Comparison of ENCODE assay signal across 24 cellular contexts in the genomic region with DNA sequence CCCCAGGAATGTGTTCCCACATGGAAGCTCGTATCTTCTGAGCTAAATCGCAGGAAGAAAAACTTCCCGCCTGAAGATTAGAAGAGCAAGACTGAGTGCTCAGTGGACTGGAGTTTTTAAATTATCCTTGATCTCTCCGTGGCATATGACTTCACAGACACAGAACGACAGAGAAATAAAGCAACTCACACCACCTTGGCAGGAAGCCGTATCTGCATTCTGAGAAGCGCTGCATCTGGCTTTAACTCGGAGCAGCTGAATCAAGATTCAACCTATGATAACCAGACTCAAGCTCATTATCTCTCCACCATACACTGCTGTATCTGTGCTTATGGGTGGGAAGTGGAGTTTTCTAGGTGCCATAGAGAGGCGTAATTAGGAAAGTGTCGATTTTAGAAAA.
"Had no signal": no experiment of that assay in that cellular context is flagged by ENCODE, and none has a peak within 500 bp of the region (broad histone marks: within the 10 kb centered on the region; RNA-seq: fewer than 3 reads in every experiment).

No MANE protein-coding gene starts in this region.

- H3K4me3 Mint-ChIP-seq: activated naive CD4-positive, alpha-beta T cell treated with anti-CD3 and anti-CD28 coated beads for 36 hours; activated T-cell treated with anti-CD3 and anti-CD28 coated beads, Interleukin-2, amount 50 U/mL, for 4 hours; endodermal cell; mesothelial cell of epicardium; natural killer cell treated with Interleukin-12 subunit alpha and Interleukin-12 subunit beta and Interleukin-15 and Interleukin-18, amount 100 ng/mL, for 72 hours; stimulated activated naive CD8-positive, alpha-beta T cell treated with anti-CD3 and anti-CD28 coated beads, Interleukin-15, Interleukin-2, amounts not matched to agents 100 ng/mL and 50 ng/mL, for 24 hours had no signal

- ATAC-seq: activated T-cell treated with anti-CD3 and anti-CD28 coated beads, Interleukin-2, amount 50 U/mL, for 4 hours; body of pancreas; gastroesophageal sphincter; natural killer cell treated with Interleukin-12 subunit alpha and Interleukin-12 subunit beta and Interleukin-15 and Interleukin-18, amount 100 ng/mL, for 72 hours; psoas muscle; right cardiac atrium; upper lobe of right lung had no signal

- H3K36me3 Mint-ChIP-seq: mesothelial cell of epicardium; natural killer cell treated with Interleukin-12 subunit alpha and Interleukin-12 subunit beta and Interleukin-15 and Interleukin-18, amount 100 ng/mL, for 72 hours had no signal

- H3K27me3 Mint-ChIP-seq: natural killer cell treated with Interleukin-12 subunit alpha and Interleukin-12 subunit beta and Interleukin-15 and Interleukin-18, amount 100 ng/mL, for 72 hours; stimulated activated naive CD8-positive, alpha-beta T cell treated with anti-CD3 and anti-CD28 coated beads, Interleukin-15, Interleukin-2, amounts not matched to agents 100 ng/mL and 50 ng/mL, for 24 hours had no signal

- DNase-seq: activated CD4-positive, alpha-beta T cell treated with anti-CD3 and anti-CD28 coated beads for 1 hour; activated CD4-positive, alpha-beta T cell treated with anti-CD3 and anti-CD28 coated beads, Interleukin-2, amount 50 U/mL, for 4 hours; activated CD8-positive, alpha-beta memory T cell treated with anti-CD3 and anti-CD28 coated beads, Interleukin-2, amount 50 U/mL, for 48 hours; activated naive CD4-positive, alpha-beta T cell treated with anti-CD3 and anti-CD28 coated beads for 36 hours; activated T-cell treated with anti-CD3 and anti-CD28 coated beads, Interleukin-2, amount 50 U/mL, for 4 hours; amygdala; cortex of kidney; endodermal cell; head of caudate nucleus; hypothalamus; left ventricle myocardium inferior; pancreas; psoas muscle; right cardiac atrium; stimulated activated CD4-positive, alpha-beta T cell treated with anti-CD3 and anti-CD28 coated beads, Interleukin-1b, Interleukin-23, amount 100 ng/mL, for 48 hours; substantia nigra; thyroid gland; upper lobe of right lung had no signal

- H3K27ac Mint-ChIP-seq: activated naive CD4-positive, alpha-beta T cell treated with anti-CD3 and anti-CD28 coated beads for 36 hours; activated T-helper 2 cell treated with anti-CD3 and anti-CD28 coated beads, Interferon-gamma antibody, Interleukin-2, Interleukin-4, amounts not matched to agents 10 μg/mL and 5 μg/mL and 100 μg/mL, durations not matched to agents 14 hours and 24 hours and 36 hours; endodermal cell; mesothelial cell of epicardium; natural killer cell treated with Interleukin-12 subunit alpha and Interleukin-12 subunit beta and Interleukin-15 and Interleukin-18, amount 100 ng/mL, for 72 hours; stimulated activated naive CD8-positive, alpha-beta T cell treated with anti-CD3 and anti-CD28 coated beads, Interleukin-15, Interleukin-2, amounts not matched to agents 100 ng/mL and 50 ng/mL, for 24 hours had no signal

- H3K9me3 Mint-ChIP-seq: endodermal cell; natural killer cell treated with Interleukin-12 subunit alpha and Interleukin-12 subunit beta and Interleukin-15 and Interleukin-18, amount 100 ng/mL, for 72 hours had no signal

- H3K4me1 Mint-ChIP-seq: mesothelial cell of epicardium had no signal
